26 cellular contexts compared by ENCODE assay signal in genomic region chr3:3151513-3151912, GRCh38. TPM values are rescaled to one million over a fixed set of nuclear protein-coding genes. Genes with fewer than 3 reads are reported as not detected.
"Had no signal": no experiment of that assay in that cellular context is flagged by ENCODE, and none has a peak within 500 bp of the region (broad histone marks: within the 10 kb centered on the region; RNA-seq: fewer than 3 reads in every experiment).

No MANE protein-coding gene starts in this region.

- H3K4me2 ChIP-seq: neural progenitor cell had no signal

- FAIRE-seq: endometrium had no signal

- H3K27ac ChIP-seq: brain microvascular endothelial cell, colonic mucosa, neural progenitor cell, prostate gland, right atrium auricular region, tibial nerve, uterus had no signal

- DNase-seq: activated CD4-positive, alpha-beta T cell treated with anti-CD3 and anti-CD28 coated beads for 4 hours; activated CD8-positive, alpha-beta memory T cell treated with anti-CD3 and anti-CD28 coated beads for 24 hours; activated CD8-positive, alpha-beta memory T cell treated with anti-CD3 and anti-CD28 coated beads, Interleukin-2, amount 50 U/mL, for 48 hours; activated gamma-delta T cell treated with Interleukin-2 at 50 U/mL for 16 hours; aorta; brain microvascular endothelial cell; central memory CD4-positive, alpha-beta T cell; colonic mucosa; erythroblast; foreskin melanocyte; glutamatergic neuron; hippocampal formation; islet precursor cell; left colon; T-helper 2 cell; uterus had no signal

- H3K9me3 Mint-ChIP-seq: neural progenitor cell; stimulated activated naive CD8-positive, alpha-beta T cell treated with anti-CD3 and anti-CD28 coated beads, Interleukin-15, Interleukin-2, amounts not matched to agents 100 ng/mL and 50 ng/mL, for 24 hours; WTC11 had no signal

- H3K27ac Mint-ChIP-seq: neural progenitor cell; stimulated activated naive CD8-positive, alpha-beta T cell treated with anti-CD3 and anti-CD28 coated beads, Interleukin-15, Interleukin-2, amounts not matched to agents 100 ng/mL and 50 ng/mL, for 24 hours; WTC11 had no signal

- ATAC-seq: left colon, WTC11 had no signal

- H3K36me3 ChIP-seq: prostate gland, uterus had no signal

- H3K4me1 ChIP-seq: colonic mucosa, neural progenitor cell, prostate gland, uterus had no signal

- H3K4me3 Mint-ChIP-seq: neural progenitor cell; stimulated activated naive CD8-positive, alpha-beta T cell treated with anti-CD3 and anti-CD28 coated beads, Interleukin-15, Interleukin-2, amounts not matched to agents 100 ng/mL and 50 ng/mL, for 24 hours; WTC11 had no signal

- H3K9me3 ChIP-seq: colonic mucosa, prostate gland, right atrium auricular region, tibial nerve, uterus had no signal

- H2AFZ ChIP-seq: neural progenitor cell had no signal

- H3K4me1 Mint-ChIP-seq: neural progenitor cell, WTC11 had no signal

- H3K4me3 ChIP-seq: colonic mucosa, lung, neural progenitor cell, prostate gland, right atrium auricular region, tibial nerve, uterus had no signal

- H3K9ac ChIP-seq: neural progenitor cell had no signal

- H3K27me3 ChIP-seq: brain microvascular endothelial cell, colonic mucosa, neural progenitor cell, right atrium auricular region, tibial nerve, uterus had no signal

- H3K27me3 Mint-ChIP-seq: stimulated activated naive CD8-positive, alpha-beta T cell treated with anti-CD3 and anti-CD28 coated beads, Interleukin-15, Interleukin-2, amounts not matched to agents 100 ng/mL and 50 ng/mL, for 24 hours had no signal

RNA-seq across cellular contexts. Expression of gene IL5RA, which starts 41.3 kb away (rescaled TPM):
- total RNA-seq: osteoblast, skeletal muscle tissue, WTC11 had no signal
- polyA plus RNA-seq: aorta had no signal
